ENCODE assay signal across 23 cellular contexts in the genomic region with DNA sequence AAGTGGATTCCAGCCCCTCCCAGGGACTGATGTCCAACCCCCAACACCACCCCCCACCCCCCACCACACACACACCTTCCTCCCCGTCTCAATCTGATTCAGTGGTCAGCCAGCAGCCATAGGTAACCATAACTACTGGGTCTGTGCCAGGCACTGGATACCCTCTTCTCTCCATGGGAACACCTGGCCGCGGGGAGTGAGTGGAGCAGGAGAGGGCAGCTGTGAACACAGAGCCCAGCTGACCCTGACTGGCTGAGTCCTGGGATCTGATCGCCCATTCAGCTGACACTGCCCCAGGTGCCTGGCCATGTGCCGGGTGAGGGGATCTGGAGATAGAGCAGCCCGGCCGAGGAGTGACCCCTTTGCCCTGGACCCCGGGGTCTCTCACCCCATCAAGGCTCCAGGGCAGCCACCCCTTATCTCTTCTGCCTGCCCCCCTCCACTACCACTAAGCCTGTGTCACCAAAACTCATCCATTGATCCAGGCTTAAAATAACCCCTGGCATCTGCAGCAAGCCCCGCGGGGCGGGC. TPM values are rescaled to one million over a fixed set of nuclear protein-coding genes. Genes with fewer than 3 reads are reported as not detected.
A peak's percentile ranks its signal among the peaks of the same experiment; 100 is the strongest.
DNase-seq lines count a peak whose midpoint lies in the region; ATAC-seq lines count a peak whose summit lies in the region.
"Had no signal": no experiment of that assay in that cellular context is flagged by ENCODE, and none has a peak within 500 bp of the region (broad histone marks: within the 10 kb centered on the region; RNA-seq: fewer than 3 reads in every experiment).

No MANE protein-coding gene starts in this region.

- ATAC-seq in memory B cell (ENCODE audit: low read depth): no peak
- no peak for ATAC-seq in HG03175 (IDR thresholded peaks at IDR 0.05; ENCODE audit: unreplicated experiment)
- ATAC-seq in HG02642 (IDR thresholded peaks at IDR 0.05; ENCODE audit: poor library complexity, unreplicated experiment): no peak
- ATAC-seq: activated CD8-positive, alpha-beta T cell treated with anti-CD3 and anti-CD28 coated beads, Interleukin-2, amount 10 ng/mL, durations not matched to agents 7 days and 5 days; K562; naive thymus-derived CD4-positive, alpha-beta T cell; WTC11 had no signal

- peaks cover 6% of the 10 kb centered on the region for H3K27me3 Mint-ChIP-seq in memory B cell

- no peaks in the 10 kb centered on the region for H3K9me3 Mint-ChIP-seq in memory B cell
- H3K9me3 Mint-ChIP-seq: WTC11 had no signal

- peaks cover 49% of the 10 kb centered on the region for H3K4me1 Mint-ChIP-seq in memory B cell

- no peak overlapping the region for H3K4me3 Mint-ChIP-seq in memory B cell
- H3K4me3 Mint-ChIP-seq: activated CD8-positive, alpha-beta T cell treated with anti-CD3 and anti-CD28 coated beads, Interleukin-2, amount 10 ng/mL, durations not matched to agents 7 days and 5 days had no signal

- in situ Hi-C loops in G401 (cut with HindIII; ENCODE audit: low sequenced_read_pairs): no loop called here

- H3K36me3 Mint-ChIP-seq in memory B cell: peaks cover 3% of the 10 kb centered on the region
- H3K36me3 Mint-ChIP-seq: activated naive CD8-positive, alpha-beta T cell; naive thymus-derived CD4-positive, alpha-beta T cell; WTC11 had no signal

- peak overlapping the region; percentile 89 for H3K27ac Mint-ChIP-seq in memory B cell
- H3K27ac Mint-ChIP-seq: activated naive CD8-positive, alpha-beta T cell; WTC11 had no signal

- DNase-seq in COR-L47 (lab: John Stamatoyannopoulos, UW): peak; percentile 49
- peak; percentile 19 for DNase-seq in NCI-H146 treated with DMSO at 0.1 percent for 48 hours (lab: John Stamatoyannopoulos, UW; ENCODE audit: unreplicated experiment)
- DNase-seq in memory B cell (ENCODE audit: low spot score in 2 of 2): peak in 1 of 2 donors; percentile 42
- no peak for DNase-seq in G401 (ENCODE audit: low spot score)
- DNase-seq: activated CD8-positive, alpha-beta T cell treated with anti-CD3 and anti-CD28 coated beads, Interleukin-2, amount 10 ng/mL, durations not matched to agents 7 days and 5 days; islet precursor cell; NCI-H2227 treated with DMSO at 0.1 percent for 48 hours; stimulated activated CD4-positive, alpha-beta T cell treated with anti-CD3 and anti-CD28 coated beads, Interleukin-4, amount 100 ng/mL, for 4 hours; stimulated activated CD8-positive, alpha-beta memory T cell treated with anti-CD3 and anti-CD28 coated beads, Interleukin-4, amount 100 ng/mL, for 48 hours had no signal

RNA-seq across cellular contexts. Expression of a gene that starts 2.6 kb away (rescaled TPM):
- total RNA-seq in G401 (2014; rRNA removed; shearing (Covaris generic)): 0.78 and 5.5 TPM in 2 replicates
- total RNA-seq: activated CD8-positive, alpha-beta T cell treated with anti-CD3 and anti-CD28 coated beads, Interleukin-2, amount 10 ng/mL, durations not matched to agents 7 days and 5 days; Calu3; endothelial cell of umbilical vein; fibroblast of villous mesenchyme; H4; hepatocyte; lung microvascular endothelial cell; posterior vena cava; suprapubic skin had no signal

RNA-seq across cellular contexts. Expression of a gene that starts 9.2 kb away (rescaled TPM):
- total RNA-seq in G401 (2014; rRNA removed; shearing (Covaris generic)): 0.03 and 0.12 TPM in 2 replicates
- total RNA-seq: lung microvascular endothelial cell had no signal

RNA-seq across cellular contexts. Expression of a gene that starts 29.5 kb away (rescaled TPM):
- 89.5 and 91.5 TPM in 2 replicates for total RNA-seq in G401 (2014; rRNA removed; shearing (Covaris generic))
- total RNA-seq: posterior vena cava had no signal

RNA-seq across cellular contexts. Expression of a gene that starts 51.8 kb away (rescaled TPM):
- 1.2 and 2.4 TPM in 2 replicates for total RNA-seq in G401 (2014; rRNA removed; shearing (Covaris generic))
- total RNA-seq: K562 had no signal
